In genomic region chr2:96807127-96807471, GRCh38 we compare ENCODE assay signal across 1 cellular context.
TF ChIP-seq lines count a peak whose summit lies in the region.

No MANE protein-coding gene starts in this region.

TF ChIP-seq in SK-N-SH, 30 proteins besides CTCF, POLR2A, EP300 and RAD21:
- TF ChIP-seq, protein P1, sequence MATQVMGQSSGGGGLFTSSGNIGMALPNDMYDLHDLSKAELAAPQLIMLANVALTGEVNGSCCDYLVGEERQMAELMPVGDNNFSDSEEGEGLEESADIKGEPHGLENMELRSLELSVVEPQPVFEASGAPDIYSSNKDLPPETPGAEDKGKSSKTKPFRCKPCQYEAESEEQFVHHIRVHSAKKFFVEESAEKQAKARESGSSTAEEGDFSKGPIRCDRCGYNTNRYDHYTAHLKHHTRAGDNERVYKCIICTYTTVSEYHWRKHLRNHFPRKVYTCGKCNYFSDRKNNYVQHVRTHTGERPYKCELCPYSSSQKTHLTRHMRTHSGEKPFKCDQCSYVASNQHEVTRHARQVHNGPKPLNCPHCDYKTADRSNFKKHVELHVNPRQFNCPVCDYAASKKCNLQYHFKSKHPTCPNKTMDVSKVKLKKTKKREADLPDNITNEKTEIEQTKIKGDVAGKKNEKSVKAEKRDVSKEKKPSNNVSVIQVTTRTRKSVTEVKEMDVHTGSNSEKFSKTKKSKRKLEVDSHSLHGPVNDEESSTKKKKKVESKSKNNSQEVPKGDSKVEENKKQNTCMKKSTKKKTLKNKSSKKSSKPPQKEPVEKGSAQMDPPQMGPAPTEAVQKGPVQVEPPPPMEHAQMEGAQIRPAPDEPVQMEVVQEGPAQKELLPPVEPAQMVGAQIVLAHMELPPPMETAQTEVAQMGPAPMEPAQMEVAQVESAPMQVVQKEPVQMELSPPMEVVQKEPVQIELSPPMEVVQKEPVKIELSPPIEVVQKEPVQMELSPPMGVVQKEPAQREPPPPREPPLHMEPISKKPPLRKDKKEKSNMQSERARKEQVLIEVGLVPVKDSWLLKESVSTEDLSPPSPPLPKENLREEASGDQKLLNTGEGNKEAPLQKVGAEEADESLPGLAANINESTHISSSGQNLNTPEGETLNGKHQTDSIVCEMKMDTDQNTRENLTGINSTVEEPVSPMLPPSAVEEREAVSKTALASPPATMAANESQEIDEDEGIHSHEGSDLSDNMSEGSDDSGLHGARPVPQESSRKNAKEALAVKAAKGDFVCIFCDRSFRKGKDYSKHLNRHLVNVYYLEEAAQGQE (IDR thresholded peaks at IDR 0.05; ENCODE audit: low read depth, low read length), result no peak
- TF ChIP-seq, protein P2, sequence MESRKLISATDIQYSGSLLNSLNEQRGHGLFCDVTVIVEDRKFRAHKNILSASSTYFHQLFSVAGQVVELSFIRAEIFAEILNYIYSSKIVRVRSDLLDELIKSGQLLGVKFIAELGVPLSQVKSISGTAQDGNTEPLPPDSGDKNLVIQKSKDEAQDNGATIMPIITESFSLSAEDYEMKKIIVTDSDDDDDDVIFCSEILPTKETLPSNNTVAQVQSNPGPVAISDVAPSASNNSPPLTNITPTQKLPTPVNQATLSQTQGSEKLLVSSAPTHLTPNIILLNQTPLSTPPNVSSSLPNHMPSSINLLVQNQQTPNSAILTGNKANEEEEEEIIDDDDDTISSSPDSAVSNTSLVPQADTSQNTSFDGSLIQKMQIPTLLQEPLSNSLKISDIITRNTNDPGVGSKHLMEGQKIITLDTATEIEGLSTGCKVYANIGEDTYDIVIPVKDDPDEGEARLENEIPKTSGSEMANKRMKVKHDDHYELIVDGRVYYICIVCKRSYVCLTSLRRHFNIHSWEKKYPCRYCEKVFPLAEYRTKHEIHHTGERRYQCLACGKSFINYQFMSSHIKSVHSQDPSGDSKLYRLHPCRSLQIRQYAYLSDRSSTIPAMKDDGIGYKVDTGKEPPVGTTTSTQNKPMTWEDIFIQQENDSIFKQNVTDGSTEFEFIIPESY (IDR thresholded peaks at IDR 0.05; ENCODE audit: borderline replicate concordance, low read depth), result no peak
- TF ChIP-seq TAF1 (IDR thresholded peaks at IDR 0.05; ENCODE audit: borderline replicate concordance, low read depth, low read length) (no peak), USF1 (IDR thresholded peaks at IDR 0.05; ENCODE audit: borderline replicate concordance, low read depth) (no peak), RXRA (IDR thresholded peaks at IDR 0.05; ENCODE audit: borderline replicate concordance, low read depth) (no peak), FOXM1 (IDR thresholded peaks at IDR 0.05; ENCODE audit: low read depth) (no peak), FOXJ3 (CRISPR knock-in tag; IDR thresholded peaks at IDR 0.05) (no peak)
- TF ChIP-seq, protein P3, sequence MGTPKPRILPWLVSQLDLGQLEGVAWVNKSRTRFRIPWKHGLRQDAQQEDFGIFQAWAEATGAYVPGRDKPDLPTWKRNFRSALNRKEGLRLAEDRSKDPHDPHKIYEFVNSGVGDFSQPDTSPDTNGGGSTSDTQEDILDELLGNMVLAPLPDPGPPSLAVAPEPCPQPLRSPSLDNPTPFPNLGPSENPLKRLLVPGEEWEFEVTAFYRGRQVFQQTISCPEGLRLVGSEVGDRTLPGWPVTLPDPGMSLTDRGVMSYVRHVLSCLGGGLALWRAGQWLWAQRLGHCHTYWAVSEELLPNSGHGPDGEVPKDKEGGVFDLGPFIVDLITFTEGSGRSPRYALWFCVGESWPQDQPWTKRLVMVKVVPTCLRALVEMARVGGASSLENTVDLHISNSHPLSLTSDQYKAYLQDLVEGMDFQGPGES (IDR thresholded peaks at IDR 0.05; ENCODE audit: low read depth, low read length), result no peak
